ENCODE assay signal across 34 cellular contexts in genomic region chrX:41081821-41082220, GRCh38.
"Had no signal": no experiment of that assay in that cellular context is flagged by ENCODE, and none has a peak within 500 bp of the region (broad histone marks: within the 10 kb centered on the region; RNA-seq: fewer than 3 reads in every experiment).

No MANE protein-coding gene starts in this region.

- H3K4me1 ChIP-seq: adrenal gland, body of pancreas, colonic mucosa had no signal

- H3K4me3 Mint-ChIP-seq: activated B cell treated with CpG ODN at 0.5 μM for 24 hours; activated CD8-positive, alpha-beta memory T cell treated with anti-CD3 and anti-CD28 coated beads, Interleukin-2, amount 10 ng/mL, durations not matched to agents 7 days and 5 days; activated CD8-positive, alpha-beta T cell treated with anti-CD3 and anti-CD28 coated beads, Interleukin-2, amount 10 ng/mL, durations not matched to agents 7 days and 5 days; activated naive CD4-positive, alpha-beta T cell treated with anti-CD3 and anti-CD28 coated beads for 36 hours; activated naive CD4-positive, alpha-beta T cell treated with anti-CD3 and anti-CD28 coated beads, Interleukin-2, amount 50 U/mL, for 24 hours; activated naive CD8-positive, alpha-beta T cell treated with anti-CD3 and anti-CD28 coated beads for 36 hours; activated naive CD8-positive, alpha-beta T cell treated with anti-CD3 and anti-CD28 coated beads, Interleukin-2, amount 50 U/mL, for 24 hours; activated T-helper 1 cell treated with anti-CD3 and anti-CD28 coated beads, Interleukin-12 subunit alpha, Interleukin-12 subunit beta, Interleukin-2, Interleukin-4 antibody, amounts not matched to agents 30 ng/mL and 10 ng/mL and 1 ng/mL, durations not matched to agents 14 hours and 24 hours and 36 hours; endodermal cell; T-helper 1 cell treated with Interleukin-12 subunit alpha and Interleukin-12 subunit beta and Interleukin-4 antibody, amounts not matched to agents 30 μg/mL and 1 μg/mL, for 36 hours had no signal

- H3K9me3 Mint-ChIP-seq: activated B cell treated with CpG ODN at 0.5 μM for 24 hours; activated naive CD4-positive, alpha-beta T cell treated with anti-CD3 and anti-CD28 coated beads for 36 hours; activated naive CD4-positive, alpha-beta T cell treated with anti-CD3 and anti-CD28 coated beads, Interleukin-2, amount 50 U/mL, for 24 hours; activated naive CD8-positive, alpha-beta T cell treated with anti-CD3 and anti-CD28 coated beads for 36 hours; activated naive CD8-positive, alpha-beta T cell treated with anti-CD3 and anti-CD28 coated beads, Interleukin-2, amount 50 U/mL, for 24 hours; activated T-helper 1 cell treated with anti-CD3 and anti-CD28 coated beads, Interleukin-12 subunit alpha, Interleukin-12 subunit beta, Interleukin-2, Interleukin-4 antibody, amounts not matched to agents 30 ng/mL and 10 ng/mL and 1 ng/mL, durations not matched to agents 14 hours and 24 hours and 36 hours; activated T-helper 2 cell treated with anti-CD3 and anti-CD28 coated beads, Interferon-gamma antibody, Interleukin-2, Interleukin-4, amounts not matched to agents 10 μg/mL and 5 μg/mL and 100 μg/mL, durations not matched to agents 14 hours and 24 hours and 36 hours; T-helper 1 cell treated with Interleukin-12 subunit alpha and Interleukin-12 subunit beta and Interleukin-4 antibody, amounts not matched to agents 30 μg/mL and 1 μg/mL, for 36 hours had no signal

- H3K27ac Mint-ChIP-seq: activated B cell treated with CpG ODN at 0.5 μM for 24 hours; activated CD8-positive, alpha-beta memory T cell treated with anti-CD3 and anti-CD28 coated beads, Interleukin-2, amount 10 ng/mL, durations not matched to agents 7 days and 5 days; activated CD8-positive, alpha-beta T cell treated with anti-CD3 and anti-CD28 coated beads, Interleukin-2, amount 10 ng/mL, durations not matched to agents 7 days and 5 days; activated naive CD4-positive, alpha-beta T cell treated with anti-CD3 and anti-CD28 coated beads for 36 hours; activated naive CD4-positive, alpha-beta T cell treated with anti-CD3 and anti-CD28 coated beads, Interleukin-2, amount 50 U/mL, for 24 hours; activated naive CD8-positive, alpha-beta T cell treated with anti-CD3 and anti-CD28 coated beads for 36 hours; activated naive CD8-positive, alpha-beta T cell treated with anti-CD3 and anti-CD28 coated beads, Interleukin-2, amount 50 U/mL, for 24 hours; activated T-helper 1 cell treated with anti-CD3 and anti-CD28 coated beads, Interleukin-12 subunit alpha, Interleukin-12 subunit beta, Interleukin-2, Interleukin-4 antibody, amounts not matched to agents 30 ng/mL and 10 ng/mL and 1 ng/mL, durations not matched to agents 14 hours and 24 hours and 36 hours; activated T-helper 2 cell treated with anti-CD3 and anti-CD28 coated beads, Interferon-gamma antibody, Interleukin-2, Interleukin-4, amounts not matched to agents 10 μg/mL and 5 μg/mL and 100 μg/mL, durations not matched to agents 14 hours and 24 hours and 36 hours; endodermal cell; T-helper 1 cell treated with Interleukin-12 subunit alpha and Interleukin-12 subunit beta and Interleukin-4 antibody, amounts not matched to agents 30 μg/mL and 1 μg/mL, for 36 hours had no signal

- H3K36me3 ChIP-seq: adrenal gland, colonic mucosa, esophagus muscularis mucosa, gastroesophageal sphincter had no signal

- H3K9me3 ChIP-seq: adrenal gland, body of pancreas, colonic mucosa, esophagus muscularis mucosa, gastroesophageal sphincter had no signal

- H3K27ac ChIP-seq: adrenal gland, colonic mucosa, esophagus muscularis mucosa, foreskin keratinocyte, gastroesophageal sphincter, WERI-Rb-1 had no signal

- ATAC-seq: activated CD4-positive, CD25-positive, alpha-beta regulatory T cell treated with anti-CD3 and anti-CD28 coated beads, Interleukin-2, amount 50 U/mL, for 24 hours; activated CD8-positive, alpha-beta memory T cell treated with anti-CD3 and anti-CD28 coated beads, Interleukin-2, amount 10 ng/mL, durations not matched to agents 7 days and 5 days; activated CD8-positive, alpha-beta T cell treated with anti-CD3 and anti-CD28 coated beads, Interleukin-2, amount 10 ng/mL, durations not matched to agents 7 days and 5 days; activated naive CD8-positive, alpha-beta T cell treated with anti-CD3 and anti-CD28 coated beads, Interleukin-2, amount 50 U/mL, for 24 hours; body of pancreas; foreskin keratinocyte; gastroesophageal sphincter had no signal

- H3K4me3 ChIP-seq: adrenal gland, body of pancreas, colonic mucosa, esophagus muscularis mucosa, gastroesophageal sphincter had no signal

- H3K27me3 Mint-ChIP-seq: activated B cell treated with CpG ODN at 0.5 μM for 24 hours; activated CD8-positive, alpha-beta memory T cell treated with anti-CD3 and anti-CD28 coated beads, Interleukin-2, amount 10 ng/mL, durations not matched to agents 7 days and 5 days; activated naive CD4-positive, alpha-beta T cell treated with anti-CD3 and anti-CD28 coated beads, Interleukin-2, amount 50 U/mL, for 24 hours; activated naive CD8-positive, alpha-beta T cell treated with anti-CD3 and anti-CD28 coated beads for 36 hours; activated naive CD8-positive, alpha-beta T cell treated with anti-CD3 and anti-CD28 coated beads, Interleukin-2, amount 50 U/mL, for 24 hours had no signal

- DNase-seq: activated B cell treated with CpG ODN at 0.5 μM for 24 hours; activated CD4-positive, alpha-beta T cell treated with anti-CD3 and anti-CD28 coated beads for 48 hours; activated CD4-positive, alpha-beta T cell treated with anti-CD3 and anti-CD28 coated beads, Interleukin-2, amount 50 U/mL, for 1 hour; activated CD4-positive, alpha-beta T cell treated with anti-CD3 and anti-CD28 coated beads, Interleukin-2, amount 50 U/mL, for 48 hours; activated CD8-positive, alpha-beta memory T cell treated with anti-CD3 and anti-CD28 coated beads, Interleukin-2, amount 10 ng/mL, durations not matched to agents 7 days and 5 days; activated CD8-positive, alpha-beta memory T cell treated with anti-CD3 and anti-CD28 coated beads, Interleukin-2, amount 50 U/mL, for 4 hours; activated CD8-positive, alpha-beta T cell treated with anti-CD3 and anti-CD28 coated beads, Interleukin-2, amount 10 ng/mL, durations not matched to agents 7 days and 5 days; activated effector memory CD4-positive, alpha-beta T cell treated with anti-CD3 and anti-CD28 coated beads, Interleukin-2, amount 50 U/mL, for 16 hours; activated naive CD4-positive, alpha-beta T cell treated with anti-CD3 and anti-CD28 coated beads for 36 hours; activated naive CD8-positive, alpha-beta T cell treated with anti-CD3 and anti-CD28 coated beads for 36 hours; activated naive CD8-positive, alpha-beta T cell treated with anti-CD3 and anti-CD28 coated beads, Interleukin-2, amount 50 U/mL, for 24 hours; activated T-cell treated with anti-CD3 and anti-CD28 coated beads, Interleukin-2, amount 50 U/mL, for 1 hour; activated T-cell treated with anti-CD3 and anti-CD28 coated beads, Interleukin-2, amount 50 U/mL, for 48 hours; adrenal gland; amygdala; aorta; body of pancreas; caudate nucleus; colonic mucosa; effector CD8-positive, alpha-beta T cell; endodermal cell; erythroblast; foreskin keratinocyte; head of caudate nucleus; hippocampal formation; T-helper 9 cell; WERI-Rb-1 had no signal

- H3K27me3 ChIP-seq: body of pancreas, esophagus muscularis mucosa, foreskin keratinocyte, gastroesophageal sphincter had no signal

- H3K36me3 Mint-ChIP-seq: activated CD8-positive, alpha-beta memory T cell treated with anti-CD3 and anti-CD28 coated beads, Interleukin-2, amount 10 ng/mL, durations not matched to agents 7 days and 5 days; activated naive CD4-positive, alpha-beta T cell treated with anti-CD3 and anti-CD28 coated beads, Interleukin-2, amount 50 U/mL, for 24 hours; activated naive CD8-positive, alpha-beta T cell treated with anti-CD3 and anti-CD28 coated beads for 36 hours had no signal
